Comparison of ENCODE assay signal across 9 cellular contexts in genomic region chr21:34243562-34243961, GRCh38.
DNase-seq lines count a peak whose midpoint lies in the region; ATAC-seq and TF ChIP-seq lines count a peak whose summit lies in the region.
"Had no signal": no experiment of that assay in that cellular context is flagged by ENCODE, and none has a peak within 500 bp of the region (broad histone marks: within the 10 kb centered on the region; RNA-seq: fewer than 3 reads in every experiment).

No MANE protein-coding gene starts in this region.

- H3K9me3 ChIP-seq in liver (ENCODE audit: control insufficient read depth in 4 of 4, low read length in 3 of 4), result peaks cover 0 to 3% (median 0%) of the 10 kb centered on the region in 4 donors

- peaks cover 0 to 11% of the 10 kb centered on the region in 2 donors for H3K36me3 Mint-ChIP-seq in activated naive CD4-positive, alpha-beta T cell treated with anti-CD3 and anti-CD28 coated beads, Interleukin-2, amount 50 U/mL, for 72 hours

- 80% methylated on average over 1 of the region's 1 CpG for WGBS in liver

- DNase-seq in NCI-H1105 treated with DMSO at 0.1 percent for 48 hours (lab: John Stamatoyannopoulos, UW) (peak; percentile 3), NCI-H1105 (lab: John Stamatoyannopoulos, UW) (no peak), NCI-H1092 treated with DMSO at 0.1 percent for 48 hours (lab: John Stamatoyannopoulos, UW) (peak; percentile 31), dedifferentiated amniotic fluid mesenchymal stem cell (ENCODE audit: extremely low spot score) (no peak)
- DNase-seq in activated naive CD4-positive, alpha-beta T cell treated with anti-CD3 and anti-CD28 coated beads, Interleukin-2, amount 50 U/mL, for 72 hours (ENCODE audit: low spot score in 2 of 2), result peak in 1 of 2 donors; percentile 15

- peak; percentile 60 for TF ChIP-seq CTCF in liver (IDR thresholded peaks at IDR 0.05; ENCODE audit: low read depth, low read length, missing input control)

- H3K9ac ChIP-seq in liver (ENCODE audit: low read depth in 1 of 2, low read length in 2 of 2), result no peak overlapping the region
- H3K9ac ChIP-seq: BLaER1 had no signal

- peaks cover 0 to 5% of the 10 kb centered on the region in 2 donors for H3K9me3 Mint-ChIP-seq in activated naive CD4-positive, alpha-beta T cell treated with anti-CD3 and anti-CD28 coated beads, Interleukin-2, amount 50 U/mL, for 72 hours

- H3K4me1 ChIP-seq in liver (ENCODE audit: control insufficient read depth in 4 of 4, insufficient read depth in 4 of 4, low read length in 3 of 4), result no peaks in the 10 kb centered on the region
- H3K4me1 ChIP-seq: BLaER1 had no signal

- no peaks in the 10 kb centered on the region for H3K27me3 ChIP-seq in liver (ENCODE audit: control insufficient read depth in 4 of 4, insufficient read depth in 4 of 4, low read length in 3 of 4)
- H3K27me3 ChIP-seq: BLaER1 had no signal

- no peak overlapping the region for H3K27ac Mint-ChIP-seq in activated naive CD4-positive, alpha-beta T cell treated with anti-CD3 and anti-CD28 coated beads, Interleukin-2, amount 50 U/mL, for 72 hours

- no peaks in the 10 kb centered on the region for H3K36me3 ChIP-seq in liver (ENCODE audit: control insufficient read depth in 4 of 4, insufficient read depth in 3 of 4, low read depth in 1 of 4, low read length in 3 of 4)
- H3K36me3 ChIP-seq: BLaER1 had no signal

- ATAC-seq in activated naive CD4-positive, alpha-beta T cell treated with anti-CD3 and anti-CD28 coated beads, Interleukin-2, amount 50 U/mL, for 72 hours, result peak; percentile 46 to 59
- no peak for ATAC-seq in GM18511 (IDR thresholded peaks at IDR 0.05; ENCODE audit: unreplicated experiment)
- no peak for ATAC-seq in GM19452 (IDR thresholded peaks at IDR 0.05; ENCODE audit: unreplicated experiment)

- H3K4me3 ChIP-seq in liver (ENCODE audit: low read depth in 1 of 3, low read length in 3 of 3), result no peak overlapping the region
- H3K4me3 ChIP-seq: BLaER1 had no signal

- H3K27ac ChIP-seq in liver (ENCODE audit: low read depth in 1 of 2, low read length in 2 of 2), result no peak overlapping the region
- H3K27ac ChIP-seq: BLaER1 had no signal

- TF ChIP-seq RAD21 in liver (IDR thresholded peaks at IDR 0.05), result peak; percentile 78 to 91

TF ChIP-seq in liver, 16 proteins besides CTCF, POLR2A, EP300 and RAD21:
- TF ChIP-seq FOXA1 (IDR thresholded peaks at IDR 0.05) (no peak), ZBTB33 (IDR thresholded peaks at IDR 0.05) (no peak), HNF4G (IDR thresholded peaks at IDR 0.05) (no peak), SP1 (IDR thresholded peaks at IDR 0.05) (no peak), MAX (IDR thresholded peaks at IDR 0.05) (peak; percentile 44), REST (IDR thresholded peaks at IDR 0.05) (no peak)

Comparison
In these comparisons a context has a peak if more than half of its experiments do, and no peak if none do; other contexts are left out.
1. DNase-seq: peak in NCI-H1105 treated with DMSO at 0.1 percent for 48 hours (single experiment) and NCI-H1092 treated with DMSO at 0.1 percent for 48 hours (single experiment); none in NCI-H1105 (single experiment) and dedifferentiated amniotic fluid mesenchymal stem cell (single experiment).
2. ATAC-seq: peak in activated naive CD4-positive, alpha-beta T cell treated with anti-CD3 and anti-CD28 coated beads, Interleukin-2, amount 50 U/mL, for 72 hours (2 of 2); none in GM18511 (single experiment) and GM19452 (single experiment).